1 cellular context compared by ENCODE assay signal in the genomic region with DNA sequence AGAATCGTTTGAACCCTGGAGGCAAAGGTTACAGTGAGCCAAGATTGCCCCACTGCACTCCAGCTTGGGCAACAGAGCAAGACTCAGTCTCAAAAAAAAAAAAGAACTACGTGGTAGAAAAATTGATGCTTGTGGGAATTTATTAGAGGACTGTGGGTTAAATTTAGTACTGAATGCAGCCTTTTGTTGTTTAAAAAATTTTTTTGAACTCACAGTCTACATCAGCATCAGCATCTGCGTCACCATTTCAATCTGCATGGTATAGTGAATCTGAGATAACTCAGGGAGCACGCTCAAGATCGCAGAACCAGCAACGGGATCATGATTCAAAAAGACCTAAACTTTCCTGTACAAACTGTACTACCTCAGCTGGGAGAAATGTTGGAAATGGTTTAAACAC.
TF ChIP-seq lines count a peak whose summit lies in the region.

No MANE protein-coding gene starts in this region.

TF ChIP-seq in WTC11, 78 proteins besides CTCF, POLR2A, EP300 and RAD21 (continued from another document):
- TF ChIP-seq, protein P1, sequence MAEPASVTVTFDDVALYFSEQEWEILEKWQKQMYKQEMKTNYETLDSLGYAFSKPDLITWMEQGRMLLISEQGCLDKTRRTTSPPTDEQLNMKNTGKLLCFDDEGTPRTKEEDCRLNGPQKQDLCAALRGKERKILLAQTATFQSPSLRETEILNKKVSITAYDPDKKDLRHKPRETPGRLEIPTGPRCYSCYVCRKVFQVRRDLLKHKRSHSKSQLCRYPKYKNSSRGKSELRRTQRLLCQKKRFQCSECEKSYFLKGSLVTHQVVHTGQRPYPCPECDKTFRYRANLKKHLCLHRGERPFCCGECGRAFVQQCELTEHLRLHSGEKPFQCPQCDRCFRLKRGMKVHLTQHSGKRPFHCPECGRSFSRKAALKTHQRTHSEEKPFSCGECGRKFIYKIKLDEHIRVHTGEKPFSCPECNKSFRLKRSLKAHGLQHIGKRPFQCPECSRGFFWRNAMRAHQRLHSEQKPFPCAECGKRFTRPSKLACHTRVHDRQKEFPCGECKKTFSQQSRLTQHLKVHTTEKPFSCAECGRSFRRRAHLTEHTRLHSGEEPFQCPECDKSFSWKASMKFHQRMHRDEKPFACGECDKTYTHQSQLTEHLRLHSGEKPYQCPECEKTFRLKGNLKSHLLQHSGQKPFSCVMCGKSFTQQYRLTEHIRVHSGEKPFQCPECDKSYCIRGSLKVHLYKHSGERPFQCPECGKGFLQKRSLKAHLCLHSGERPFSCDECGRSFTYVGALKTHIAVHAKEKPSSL (CRISPR knock-in tag; conservative IDR thresholded peaks at IDR 0.05), result no peak
- TF ChIP-seq, protein P2, sequence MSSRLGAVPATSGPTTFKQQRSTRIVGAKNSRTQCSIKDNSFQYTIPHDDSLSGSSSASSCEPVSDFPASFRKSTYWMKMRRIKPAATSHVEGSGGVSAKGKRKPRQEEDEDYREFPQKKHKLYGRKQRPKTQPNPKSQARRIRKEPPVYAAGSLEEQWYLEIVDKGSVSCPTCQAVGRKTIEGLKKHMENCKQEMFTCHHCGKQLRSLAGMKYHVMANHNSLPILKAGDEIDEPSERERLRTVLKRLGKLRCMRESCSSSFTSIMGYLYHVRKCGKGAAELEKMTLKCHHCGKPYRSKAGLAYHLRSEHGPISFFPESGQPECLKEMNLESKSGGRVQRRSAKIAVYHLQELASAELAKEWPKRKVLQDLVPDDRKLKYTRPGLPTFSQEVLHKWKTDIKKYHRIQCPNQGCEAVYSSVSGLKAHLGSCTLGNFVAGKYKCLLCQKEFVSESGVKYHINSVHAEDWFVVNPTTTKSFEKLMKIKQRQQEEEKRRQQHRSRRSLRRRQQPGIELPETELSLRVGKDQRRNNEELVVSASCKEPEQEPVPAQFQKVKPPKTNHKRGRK (CRISPR knock-in tag; IDR thresholded peaks at IDR 0.05; ENCODE audit: borderline replicate concordance), result no peak
TF ChIP-seq in WTC11: peak in this region for 0.
